ENCODE assay signal across 19 cellular contexts in the genomic region with DNA sequence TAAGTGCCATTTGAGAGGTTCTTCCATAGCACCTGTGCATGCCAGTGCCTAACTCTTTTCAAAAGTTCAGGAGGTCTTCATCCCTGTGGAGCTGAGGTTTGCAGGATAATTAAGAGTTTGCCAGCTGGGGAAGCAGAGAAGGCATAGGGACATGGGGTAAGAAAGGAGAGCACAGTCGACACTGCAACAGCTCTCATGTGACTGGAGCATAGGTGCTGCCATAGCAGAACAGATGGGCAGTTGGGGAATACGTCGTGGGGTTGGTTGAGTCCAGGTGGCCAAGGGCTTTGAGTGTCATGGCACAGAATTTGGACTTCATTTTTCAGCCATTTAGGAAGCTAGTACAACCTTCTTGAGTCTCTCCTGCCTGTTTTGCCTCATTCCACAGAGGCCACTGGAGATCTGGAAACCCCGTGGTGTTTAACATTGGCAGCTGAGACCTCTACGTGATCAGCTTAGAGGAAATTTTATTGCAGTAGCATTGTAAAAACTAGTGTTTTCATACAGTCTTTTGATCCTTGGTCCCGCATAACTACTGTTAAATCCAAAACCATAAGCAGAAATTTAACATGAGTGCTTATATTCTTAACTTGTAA.
DNase-seq lines count a peak whose midpoint lies in the region; ATAC-seq, FAIRE-seq and TF ChIP-seq lines count a peak whose summit lies in the region.
"Had no signal": no experiment of that assay in that cellular context is flagged by ENCODE, and none has a peak within 500 bp of the region (broad histone marks: within the 10 kb centered on the region; RNA-seq: fewer than 3 reads in every experiment).

No MANE protein-coding gene starts in this region.

- H3K27ac ChIP-seq in HUES48 (ENCODE audit: low read depth, low read length) (peak overlapping the region; percentile 26), astrocyte (ENCODE audit: low read depth, low read length) (no peak overlapping the region), mesendoderm (ENCODE audit: low read depth, low read length) (no peak overlapping the region)

- no peak for ATAC-seq in stimulated activated naive CD8-positive, alpha-beta T cell treated with anti-CD3 and anti-CD28 coated beads, Interleukin-15, amount 100 ng/mL, for 72 hours
- ATAC-seq: CD8-positive, alpha-beta T cell; HCT116 had no signal

- peaks cover 94% of the 10 kb centered on the region for H3K36me3 Mint-ChIP-seq in Caco-2 (ENCODE audit: insufficient read depth, unreplicated experiment)
- peaks cover 7% of the 10 kb centered on the region for H3K36me3 Mint-ChIP-seq in astrocyte (ENCODE audit: low read depth, unreplicated experiment)
- H3K36me3 Mint-ChIP-seq: CD8-positive, alpha-beta T cell had no signal

- H3K79me2 ChIP-seq in astrocyte (ENCODE audit: insufficient read depth, low read length): peaks cover 100% of the 10 kb centered on the region
- H3K79me2 ChIP-seq in mesendoderm (ENCODE audit: control insufficient read depth, insufficient read depth, low read length): peaks cover 22% of the 10 kb centered on the region

- H3K27me3 Mint-ChIP-seq in Caco-2 (ENCODE audit: insufficient read depth, unreplicated experiment) (no peaks in the 10 kb centered on the region), astrocyte (ENCODE audit: low read depth, unreplicated experiment) (no peaks in the 10 kb centered on the region)
- H3K27me3 Mint-ChIP-seq in stimulated activated naive CD8-positive, alpha-beta T cell treated with anti-CD3 and anti-CD28 coated beads, Interleukin-15, amount 100 ng/mL, for 72 hours: no peaks in the 10 kb centered on the region

- peaks cover 61% of the 10 kb centered on the region for H3K4me1 Mint-ChIP-seq in Caco-2 (ENCODE audit: low read depth, unreplicated experiment)
- H3K4me1 Mint-ChIP-seq in astrocyte (ENCODE audit: low read depth, unreplicated experiment): peaks cover 14% of the 10 kb centered on the region
- no peaks in the 10 kb centered on the region for H3K4me1 Mint-ChIP-seq in stimulated activated naive CD8-positive, alpha-beta T cell treated with anti-CD3 and anti-CD28 coated beads, Interleukin-15, amount 100 ng/mL, for 72 hours

- no peak for FAIRE-seq in astrocyte (lab: Jason Lieb, UNC)
- FAIRE-seq: RCC 7860 had no signal

- TF ChIP-seq CTCF in Caco-2 (IDR thresholded peaks at IDR 0.05; ENCODE audit: insufficient read depth in 1 of 2, low read depth in 1 of 2, low read length in 1 of 2, severe bottlenecking in 1 of 2, unreplicated experiment in 1 of 2) (no peak), astrocyte (IDR thresholded peaks at IDR 0.05; ENCODE audit: insufficient read depth, low read depth, low read length) (no peak)

- no peak overlapping the region for H4K5ac ChIP-seq in mesendoderm (ENCODE audit: low read length)

- no peak overlapping the region for H2BK15ac ChIP-seq in mesendoderm (replicated peaks; ENCODE audit: low read depth)

- DNase-seq in Caco-2 (no peak), astrocyte (ENCODE audit: low read depth) (no peak), mesendoderm (peak; percentile 42), NCI-H2227 (lab: John Stamatoyannopoulos, UW; ENCODE audit: unreplicated experiment) (no peak), posterior cingulate gyrus (no peak), CD1c-positive myeloid dendritic cell (ENCODE audit: extremely low spot score) (no peak)
- DNase-seq in stimulated activated naive CD8-positive, alpha-beta T cell treated with anti-CD3 and anti-CD28 coated beads, Interleukin-15, amount 100 ng/mL, for 72 hours: no peak
- DNase-seq: BE2C; CD8-positive, alpha-beta T cell; EL; NCI-H1105 treated with DMSO at 0.1 percent for 48 hours; NCI-H1930; NCI-H2171 treated with DMSO at 0.1 percent for 48 hours; NCI-H510A; SIG-M5; SW 1271 had no signal

- H3K9ac ChIP-seq in HUES48 (ENCODE audit: low read depth, low read length) (no peak overlapping the region), astrocyte (ENCODE audit: low read length) (no peak overlapping the region), mesendoderm (ENCODE audit: low read length) (no peak overlapping the region)

- H2BK120ac ChIP-seq in mesendoderm (ENCODE audit: low read depth, low read length): no peak overlapping the region

- H3K4me3 Mint-ChIP-seq in Caco-2 (ENCODE audit: unreplicated experiment) (no peak overlapping the region), astrocyte (ENCODE audit: unreplicated experiment) (peak overlapping the region; percentile 22)
- no peak overlapping the region for H3K4me3 Mint-ChIP-seq in stimulated activated naive CD8-positive, alpha-beta T cell treated with anti-CD3 and anti-CD28 coated beads, Interleukin-15, amount 100 ng/mL, for 72 hours
- H3K4me3 Mint-ChIP-seq: CD8-positive, alpha-beta T cell had no signal

- H4K8ac ChIP-seq in mesendoderm (ENCODE audit: low read depth, low read length): no peak overlapping the region

- H3K4me1 ChIP-seq in Caco-2 (peaks cover 23% of the 10 kb centered on the region), HUES48 (ENCODE audit: control insufficient read depth, insufficient read depth, low read length) (peaks cover 59% of the 10 kb centered on the region), astrocyte (ENCODE audit: insufficient read depth, low read length) (no peaks in the 10 kb centered on the region), mesendoderm (ENCODE audit: control insufficient read depth, low read depth, low read length) (peaks cover 8% of the 10 kb centered on the region)
- H3K4me1 ChIP-seq: BE2C had no signal

- H3K9me3 ChIP-seq in Caco-2 (no peaks in the 10 kb centered on the region), HUES48 (ENCODE audit: control insufficient read depth, insufficient read depth, low read length) (no peaks in the 10 kb centered on the region), astrocyte (ENCODE audit: insufficient read depth, low read depth, low read length) (no peaks in the 10 kb centered on the region)
- H3K9me3 ChIP-seq: BE2C had no signal

- H4K20me1 ChIP-seq in astrocyte (ENCODE audit: insufficient read depth, low read length): peaks cover 88% of the 10 kb centered on the region

- intact Hi-C loops in Caco-2 (cut with micrococcal nuclease; ENCODE audit: unreplicated experiment) (no loop called here), posterior cingulate gyrus (cut with DNase I) (no loop called here)

- H3K36me3 ChIP-seq in Caco-2 (ENCODE audit: control insufficient read depth, insufficient read depth, low read length) (no peaks in the 10 kb centered on the region), HUES48 (ENCODE audit: control insufficient read depth, insufficient read depth, low read length) (no peaks in the 10 kb centered on the region), astrocyte (ENCODE audit: insufficient read depth, low read length) (peaks cover 9% of the 10 kb centered on the region), mesendoderm (ENCODE audit: control insufficient read depth, insufficient read depth, low read length) (no peaks in the 10 kb centered on the region)
- H3K36me3 ChIP-seq: BE2C had no signal

- no peak overlapping the region for H3K18ac ChIP-seq in mesendoderm (ENCODE audit: low read length)

- H3K56ac ChIP-seq in mesendoderm (ENCODE audit: low read length): no peak overlapping the region

- peak overlapping the region; percentile 36 for H2AK5ac ChIP-seq in mesendoderm (ENCODE audit: low read length)

- no peak overlapping the region for H3K23ac ChIP-seq in mesendoderm (ENCODE audit: low read length)

- H3K9me3 Mint-ChIP-seq in Caco-2 (ENCODE audit: unreplicated experiment) (no peaks in the 10 kb centered on the region), astrocyte (ENCODE audit: unreplicated experiment) (no peaks in the 10 kb centered on the region)
- H3K9me3 Mint-ChIP-seq in stimulated activated naive CD8-positive, alpha-beta T cell treated with anti-CD3 and anti-CD28 coated beads, Interleukin-15, amount 100 ng/mL, for 72 hours: no peaks in the 10 kb centered on the region
- H3K9me3 Mint-ChIP-seq: CD8-positive, alpha-beta T cell had no signal

- H3K79me1 ChIP-seq in mesendoderm (ENCODE audit: low read length): peaks cover 10% of the 10 kb centered on the region

- POLR2A ChIA-PET in Caco-2 (lab: Charles Lee): no interaction called here

- CTCF ChIA-PET in Caco-2 (lab: Charles Lee): no interaction called here

- H3K4me2 ChIP-seq in astrocyte (ENCODE audit: low read length) (no peak overlapping the region), mesendoderm (ENCODE audit: low read length) (no peak overlapping the region)

- H2AFZ ChIP-seq in astrocyte (ENCODE audit: low read depth, low read length): no peak overlapping the region

- H3K4ac ChIP-seq in mesendoderm (ENCODE audit: low read depth, low read length): no peak overlapping the region

- BruUV-seq in Caco-2 (replicated peaks; lab: Mats Ljungman, UMichigan): no TSS peak

- H3K27ac Mint-ChIP-seq in Caco-2 (ENCODE audit: unreplicated experiment) (peak overlapping the region; percentile 20), astrocyte (ENCODE audit: unreplicated experiment) (peak overlapping the region; percentile 70)
- no peak overlapping the region for H3K27ac Mint-ChIP-seq in stimulated activated naive CD8-positive, alpha-beta T cell treated with anti-CD3 and anti-CD28 coated beads, Interleukin-15, amount 100 ng/mL, for 72 hours
- H3K27ac Mint-ChIP-seq: CD8-positive, alpha-beta T cell had no signal

- H3K27me3 ChIP-seq in Caco-2 (replicated peaks; ENCODE audit: control insufficient read depth, insufficient read depth, low read length): no peaks in the 10 kb centered on the region
- no peaks in the 10 kb centered on the region for H3K27me3 ChIP-seq in HUES48 (ENCODE audit: control insufficient read depth, insufficient read depth, low read length)
- no peaks in the 10 kb centered on the region for H3K27me3 ChIP-seq in astrocyte (ENCODE audit: insufficient read depth, low read length)
- H3K27me3 ChIP-seq in mesendoderm (ENCODE audit: insufficient read depth, low read length, poor library complexity): no peaks in the 10 kb centered on the region
- H3K27me3 ChIP-seq: BE2C had no signal

- H3K4me3 ChIP-seq in Caco-2 (ENCODE audit: low read depth, low read length) (no peak overlapping the region), HUES48 (ENCODE audit: low read depth, low read length) (no peak overlapping the region), astrocyte (ENCODE audit: insufficient read depth, low read depth, low read length) (no peak overlapping the region), mesendoderm (ENCODE audit: low read length) (no peak overlapping the region)

- no CpG with 5 or more reads among the region's 6 CpGs for WGBS in mesendoderm (ENCODE audit: extremely low coverage, insufficient coverage, low lambda C conversion rate)

- H2BK5ac ChIP-seq in mesendoderm (ENCODE audit: low read length): no peak overlapping the region

Comparison
In these comparisons a context has a peak if more than half of its experiments do, and no peak if none do; other contexts are left out.
1. H3K27ac Mint-ChIP-seq: peak in Caco-2 (single experiment) and astrocyte (single experiment); none in stimulated activated naive CD8-positive, alpha-beta T cell treated with anti-CD3 and anti-CD28 coated beads, Interleukin-15, amount 100 ng/mL, for 72 hours (0 of 2).